Comparison of ENCODE assay signal across 4 cellular contexts in the genomic region with DNA sequence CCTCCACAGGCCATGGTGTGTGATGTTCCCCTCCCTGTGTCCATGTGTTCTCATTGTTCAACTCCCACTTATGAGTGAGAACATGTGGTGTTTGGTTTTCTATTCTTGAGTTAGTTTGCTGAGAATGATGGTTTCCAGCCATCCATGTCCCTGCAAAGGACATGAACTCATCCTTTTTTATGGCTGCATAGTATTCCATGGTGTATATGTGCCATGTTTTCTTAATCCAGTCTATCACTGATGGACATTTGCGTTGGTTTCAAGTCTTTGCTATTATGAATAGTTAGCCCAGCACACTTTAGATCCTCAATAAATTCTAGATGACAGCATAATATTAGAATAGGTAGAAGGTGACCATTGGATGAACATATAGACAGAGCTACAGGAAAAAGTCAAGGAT. TPM values are rescaled to one million over a fixed set of nuclear protein-coding genes. Genes with fewer than 3 reads are reported as not detected.
"Had no signal": no experiment of that assay in that cellular context is flagged by ENCODE, and none has a peak within 500 bp of the region (broad histone marks: within the 10 kb centered on the region; RNA-seq: fewer than 3 reads in every experiment).

No MANE protein-coding gene starts in this region.

RNA-seq across cellular contexts. Expression of gene POU1F1, which starts 28.6 kb away (rescaled TPM):
- total RNA-seq: LHCN-M2, M059J, MCF 10A, NCI-H460 had no signal
